ENCODE assay signal across 19 cellular contexts in the genomic region with DNA sequence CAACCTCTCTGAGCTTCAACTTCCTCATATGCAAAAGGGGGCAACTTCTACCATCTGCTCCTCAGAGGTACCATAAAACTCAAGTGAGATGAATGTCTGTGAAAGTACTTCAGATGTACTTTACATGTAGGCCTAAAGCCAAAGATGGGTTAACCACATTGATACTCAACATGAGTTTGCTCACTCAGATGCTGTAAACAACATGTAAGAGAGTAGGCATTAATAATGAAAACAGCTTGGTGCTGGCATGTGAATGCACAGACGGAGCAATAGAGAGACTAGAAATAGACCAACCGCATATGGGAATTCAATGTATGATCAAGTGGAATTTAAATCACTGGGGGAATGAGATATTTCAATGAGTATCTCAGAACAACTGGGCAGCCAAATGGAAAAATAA.
"Had no signal": no experiment of that assay in that cellular context is flagged by ENCODE, and none has a peak within 500 bp of the region (broad histone marks: within the 10 kb centered on the region; RNA-seq: fewer than 3 reads in every experiment).

No MANE protein-coding gene starts in this region.

- H3K4me3 ChIP-seq: gastroesophageal sphincter, left ventricle myocardium inferior, lower lobe of right lung, psoas muscle, right lobe of liver, spleen, tibial nerve, upper lobe of right lung, vagina had no signal

- DNase-seq: effector memory CD4-positive, alpha-beta T cell; immature natural killer cell; left ventricle myocardium inferior; lower lobe of right lung; midbrain; naive B cell; psoas muscle; retina; right lobe of liver; spleen; stimulated activated CD4-positive, alpha-beta T cell treated with anti-CD3 and anti-CD28 coated beads, Interleukin-15, amount 100 ng/mL, for 24 hours; stimulated activated CD4-positive, alpha-beta T cell treated with anti-CD3 and anti-CD28 coated beads, Interleukin-1b, Interleukin-23, amount 100 ng/mL, for 48 hours; stimulated activated CD4-positive, alpha-beta T cell treated with anti-CD3 and anti-CD28 coated beads, Interleukin-4, amount 100 ng/mL, for 24 hours; upper lobe of right lung had no signal

- H3K9me3 ChIP-seq: right lobe of liver had no signal

- H3K4me1 ChIP-seq: gastroesophageal sphincter, left ventricle myocardium inferior, lower lobe of right lung, psoas muscle, right lobe of liver, spleen, tibial nerve, upper lobe of right lung, vagina had no signal

- H3K27me3 ChIP-seq: gastroesophageal sphincter, right lobe of liver, spleen, tibial nerve, upper lobe of right lung, vagina had no signal

- ATAC-seq: esophagus mucosa; gastroesophageal sphincter; lower lobe of right lung; psoas muscle; right lobe of liver; stimulated activated memory B cell treated with anti-CD40 and anti-IgM and Interleukin-4, amounts not matched to agents 10 μg/mL and 1 μg/mL and 100 μg/mL, for 72 hours; upper lobe of right lung had no signal

- H3K27ac ChIP-seq: gastroesophageal sphincter, left ventricle myocardium inferior, lower lobe of right lung, psoas muscle, right lobe of liver, spleen, tibial nerve, upper lobe of right lung, vagina had no signal

- H3K36me3 ChIP-seq: gastroesophageal sphincter, left ventricle myocardium inferior, lower lobe of right lung, right lobe of liver, spleen, tibial nerve, upper lobe of right lung, vagina had no signal
